In genomic region chr22:49962012-49962750, GRCh38 we compare ENCODE assay signal across 8 cellular contexts. TPM values are rescaled to one million over a fixed set of nuclear protein-coding genes. Genes with fewer than 3 reads are reported as not detected.
A peak's percentile ranks its signal among the peaks of the same experiment; 100 is the strongest.
DNase-seq lines count a peak whose midpoint lies in the region; FAIRE-seq and TF ChIP-seq lines count a peak whose summit lies in the region.

No MANE protein-coding gene starts in this region.

- H3K79me2 ChIP-seq in SK-N-SH (ENCODE audit: insufficient read depth) = peaks cover 31% of the 10 kb centered on the region

- peak; percentile 87 for DNase-seq in DMS153 (lab: John Stamatoyannopoulos, UW)
- DNase-seq in HuH-7.5 (ENCODE audit: low spot score) = peak; percentile 96
- peak; percentile 89 for DNase-seq in SK-N-SH
- peak; percentile 75 for DNase-seq in activated naive CD4-positive, alpha-beta T cell treated with anti-CD3 and anti-CD28 coated beads, Interleukin-2, amount 10 ng/mL, durations not matched to agents 7 days and 5 days
- DNase-seq in frontal cortex (ENCODE audit: low spot score in 2 of 2) = peak; percentile 85 to 87
- peak; percentile 76 for DNase-seq in neuronal stem cell (ENCODE audit: low spot score)
- DNase-seq in stomach = peak; percentile 88
- no peak for DNase-seq in D721Med (ENCODE audit: insufficient read length, low spot score)

- H3K14ac ChIP-seq in neuronal stem cell (ENCODE audit: low read length) = peak overlapping the region; percentile 100

- peak overlapping the region; percentile 96 for H2BK120ac ChIP-seq in neuronal stem cell (ENCODE audit: low read depth, low read length)

- peak overlapping the region; percentile 92 for H2BK15ac ChIP-seq in neuronal stem cell (ENCODE audit: low read length)

- H2AFZ ChIP-seq in SK-N-SH (ENCODE audit: low read depth) = no peak overlapping the region
- no peak overlapping the region for H2AFZ ChIP-seq in neuronal stem cell (ENCODE audit: low read length)

- H3F3A ChIP-seq in SK-N-SH (replicated peaks; ENCODE audit: insufficient read depth) = no peaks in the 10 kb centered on the region

- TF ChIP-seq CTCF in SK-N-SH (IDR thresholded peaks at IDR 0.05) (no peak), stomach (IDR thresholded peaks at IDR 0.05) (no peak), D721Med (IDR thresholded peaks at IDR 0.05; ENCODE audit: insufficient read depth, missing control alignments) (no peak)

- no peak overlapping the region for H4K91ac ChIP-seq in neuronal stem cell (ENCODE audit: low read depth, low read length, poor library complexity)

- H3K9me3 ChIP-seq in SK-N-SH = no peaks in the 10 kb centered on the region
- no peaks in the 10 kb centered on the region for H3K9me3 ChIP-seq in neuronal stem cell (replicated peaks in 1 of 2; ENCODE audit: control insufficient read depth in 2 of 2, insufficient read depth in 1 of 2, low read depth in 1 of 2, low read length in 2 of 2)
- no peaks in the 10 kb centered on the region for H3K9me3 ChIP-seq in stomach

- intact Hi-C loops in stomach (cut with DNase I; ENCODE audit: low total_unique reads) = no loop called here

- H3K4me3 Mint-ChIP-seq in activated naive CD4-positive, alpha-beta T cell treated with anti-CD3 and anti-CD28 coated beads, Interleukin-2, amount 10 ng/mL, durations not matched to agents 7 days and 5 days = peak overlapping the region; percentile 90

- peak overlapping the region; percentile 97 for H2BK12ac ChIP-seq in neuronal stem cell (ENCODE audit: low read length)

- peaks cover 16% of the 10 kb centered on the region for H3K36me3 Mint-ChIP-seq in activated naive CD4-positive, alpha-beta T cell treated with anti-CD3 and anti-CD28 coated beads, Interleukin-2, amount 10 ng/mL, durations not matched to agents 7 days and 5 days

- peak overlapping the region; percentile 99 for H2AK5ac ChIP-seq in neuronal stem cell (ENCODE audit: low read depth, low read length)

- POLR2A ChIA-PET in SK-N-SH (lab: Yijun Ruan, JAX) = no interaction called here

- H3K4me3 ChIP-seq in SK-N-SH (ENCODE audit: low read depth in 2 of 2, low read length in 1 of 2) (peak overlapping the region; percentile 67 to 76), neuronal stem cell (ENCODE audit: low read length in 2 of 2) (peak overlapping the region; percentile 84 to 89), stomach (peak overlapping the region; percentile 81 to 99 (median 88))

- H3K36me3 ChIP-seq in SK-N-SH (replicated peaks in 1 of 2; ENCODE audit: control insufficient read depth in 1 of 2, insufficient read depth in 2 of 2, low read length in 1 of 2) (peaks cover 5 to 16% of the 10 kb centered on the region in 2 experiments), neuronal stem cell (replicated peaks in 1 of 2; ENCODE audit: control insufficient read depth in 2 of 2, insufficient read depth in 2 of 2, low read length in 2 of 2) (peaks cover 21 to 29% of the 10 kb centered on the region in 2 donors), stomach (peaks cover 35 to 43% (median 39%) of the 10 kb centered on the region in 4 donors)

- H2BK5ac ChIP-seq in neuronal stem cell (ENCODE audit: low read length) = peak overlapping the region; percentile 97

- no peaks in the 10 kb centered on the region for H3K27me3 ChIP-seq in SK-N-SH (ENCODE audit: insufficient read depth)
- peaks cover 0 to 7% (median 2%) of the 10 kb centered on the region in 3 experiments for H3K27me3 ChIP-seq in neuronal stem cell (ENCODE audit: control insufficient read depth in 3 of 3, insufficient read depth in 3 of 3, low read depth in 1 of 3, low read length in 3 of 3)
- H3K27me3 ChIP-seq in stomach = no peaks in the 10 kb centered on the region

- H3K27me3 Mint-ChIP-seq in activated naive CD4-positive, alpha-beta T cell treated with anti-CD3 and anti-CD28 coated beads, Interleukin-2, amount 10 ng/mL, durations not matched to agents 7 days and 5 days = no peaks in the 10 kb centered on the region

- no peak for FAIRE-seq in frontal cortex (lab: Jason Lieb, UNC)
- FAIRE-seq in D721Med (lab: Jason Lieb, UNC) = no peak

- H3K4me2 ChIP-seq in SK-N-SH (peak overlapping the region; percentile 98), neuronal stem cell (ENCODE audit: insufficient read depth, low read length, poor library complexity, severe bottlenecking) (peak overlapping the region; percentile 91)

- peaks cover 26% of the 10 kb centered on the region for H3K79me1 ChIP-seq in neuronal stem cell (ENCODE audit: low read depth, low read length)

- no peaks in the 10 kb centered on the region for H3K9me2 ChIP-seq in SK-N-SH

- TF ChIP-seq POLR2A in stomach (IDR thresholded peaks at IDR 0.05) = peak in 2 of 4 donors; percentile 26 to 47

- peak in 1 of 2 experiments; percentile 11; a peak in 1 of 4 replicates for TF ChIP-seq EP300 in SK-N-SH (IDR thresholded peaks at IDR 0.05; ENCODE audit: borderline replicate concordance in 1 of 2, low read depth in 1 of 2, low read length in 1 of 2)
- no peak for TF ChIP-seq EP300 in stomach (IDR thresholded peaks at IDR 0.05)

- CTCF ChIA-PET in SK-N-SH (lab: Yijun Ruan, JAX) = interaction anchor here (1.1 to 1.9 kb wide), 3 partner anchors 17 to 68 kb away, joined by 4 to 11 read pairs (median 11); no protein-coding TSS in a partner anchor
- CTCF ChIA-PET in activated naive CD4-positive, alpha-beta T cell treated with anti-CD3 and anti-CD28 coated beads, Interleukin-2, amount 10 ng/mL, durations not matched to agents 7 days and 5 days (lab: Charles Lee) = interaction anchor here (0.9 kb wide), 1 partner anchor 9 kb away, joined by 3 read pairs; no protein-coding TSS in a partner anchor

- TF ChIP-seq RAD21 in SK-N-SH (IDR thresholded peaks at IDR 0.05; ENCODE audit: low read length) = no peak

- H3K9ac ChIP-seq in SK-N-SH (peak overlapping the region; percentile 74), neuronal stem cell (ENCODE audit: low read depth, low read length, poor library complexity) (peak overlapping the region; percentile 99)

- no peaks in the 10 kb centered on the region for H3K9me3 Mint-ChIP-seq in activated naive CD4-positive, alpha-beta T cell treated with anti-CD3 and anti-CD28 coated beads, Interleukin-2, amount 10 ng/mL, durations not matched to agents 7 days and 5 days

- peak overlapping the region; percentile 89 for H3K27ac Mint-ChIP-seq in activated naive CD4-positive, alpha-beta T cell treated with anti-CD3 and anti-CD28 coated beads, Interleukin-2, amount 10 ng/mL, durations not matched to agents 7 days and 5 days

- peaks cover 20 to 29% of the 10 kb centered on the region in 2 experiments; a peak in 2 of 4 replicates for H3K4me1 ChIP-seq in SK-N-SH (ENCODE audit: control insufficient read depth in 1 of 2, insufficient read depth in 2 of 2, low read depth in 1 of 2, low read length in 1 of 2)
- H3K4me1 ChIP-seq in neuronal stem cell (ENCODE audit: control insufficient read depth in 2 of 2, insufficient read depth in 1 of 2, low read depth in 1 of 2, low read length in 2 of 2) = peaks cover 26 to 31% of the 10 kb centered on the region in 2 donors
- H3K4me1 ChIP-seq in stomach = peaks cover 55 to 75% (median 74%) of the 10 kb centered on the region in 4 donors

- WGBS in SK-N-SH (ENCODE audit: low lambda C conversion rate) = 15% methylated on average over 15 of the region's 70 CpGs
- no CpG with 5 or more reads among the region's 70 CpGs for WGBS in neuronal stem cell (ENCODE audit: extremely low coverage in 2 of 2, insufficient read length in 2 of 2, insufficient replicate concordance in 1 of 2), 2 donors
- WGBS in stomach, 5 donors = 1 to 3% (median 3%) methylated on average over 19 to 68 of the region's 70 CpGs

- peaks cover 37% of the 10 kb centered on the region for H3K4me1 Mint-ChIP-seq in activated naive CD4-positive, alpha-beta T cell treated with anti-CD3 and anti-CD28 coated beads, Interleukin-2, amount 10 ng/mL, durations not matched to agents 7 days and 5 days

- no peak overlapping the region for H3K4ac ChIP-seq in neuronal stem cell (ENCODE audit: low read length)

- no peak overlapping the region for H4K8ac ChIP-seq in neuronal stem cell (ENCODE audit: low read depth, low read length)

- peak overlapping the region; percentile 55 to 74; a peak in 3 of 4 replicates for H3K27ac ChIP-seq in SK-N-SH (ENCODE audit: low read depth in 2 of 2, low read length in 1 of 2)
- peak overlapping the region; percentile 85 for H3K27ac ChIP-seq in neuronal stem cell (replicated peaks; ENCODE audit: low read length)
- peak overlapping the region; percentile 94 to 98 (median 98) for H3K27ac ChIP-seq in stomach

- H4K20me1 ChIP-seq in SK-N-SH (ENCODE audit: insufficient read depth) = peaks cover 7% of the 10 kb centered on the region

- peak overlapping the region; percentile 98 for H3K18ac ChIP-seq in neuronal stem cell (ENCODE audit: low read length)

- peak overlapping the region; percentile 93 for H3K23ac ChIP-seq in neuronal stem cell (ENCODE audit: low read depth, low read length, poor library complexity)

RNA-seq across cellular contexts. Expression of gene PIM3, which starts 1.6 kb away (rescaled TPM):
- polyA plus RNA-seq in SK-N-SH (2012; rRNA removed) (9.9 and 15.3 TPM in 2 replicates), stomach (10 to 100 TPM; 75.6 to 87.6 (median 81.6) TPM)
- polyA plus RNA-seq in SK-N-SH (2012; cell fraction: cytosol; rRNA removed) = 6.3 and 10.1 TPM in 2 replicates
- polyA plus RNA-seq in SK-N-SH (2012; cell fraction: nucleus; rRNA removed) = 22.4 and 23.7 TPM in 2 replicates
- total RNA-seq in frontal cortex (16.3 TPM), stomach (100 to 1,000 TPM in 3 of 5 donors, 10 to 100 TPM in 2; 51.9 to 802 (median 298) TPM)
- 38.0 TPM for polyA plus RNA-seq in neuronal stem cell (2013, experiment 1 of 2)
- polyA plus RNA-seq in neuronal stem cell (2013, experiment 2 of 2) = 37.0 TPM

RNA-seq across cellular contexts. Expression of gene CRELD2, which starts 43.7 kb away (rescaled TPM):
- polyA plus RNA-seq in SK-N-SH (2012; rRNA removed) (92.5 and 113 TPM in 2 replicates), stomach (10 to 100 TPM; 19.4 to 30.4 (median 29.0) TPM)
- polyA plus RNA-seq in SK-N-SH (2012; cell fraction: cytosol; rRNA removed) = 66.3 and 80.8 TPM in 2 replicates
- polyA plus RNA-seq in SK-N-SH (2012; cell fraction: nucleus; rRNA removed) = 104 and 142 TPM in 2 replicates
- total RNA-seq in frontal cortex (17.5 TPM), stomach (10 to 100 TPM; 35.4 to 83.0 (median 81.1) TPM)
- polyA plus RNA-seq in neuronal stem cell (2013, experiment 1 of 2) = 12.6 TPM
- 12.2 TPM for polyA plus RNA-seq in neuronal stem cell (2013, experiment 2 of 2)

RNA-seq across cellular contexts. Expression of gene ALG12, which starts 43.9 kb away (rescaled TPM):
- 7.5 and 9.9 TPM in 2 replicates for polyA plus RNA-seq in SK-N-SH (2012; rRNA removed)
- 6.0 and 8.3 TPM in 2 replicates for polyA plus RNA-seq in SK-N-SH (2012; cell fraction: cytosol; rRNA removed)
- polyA plus RNA-seq in SK-N-SH (2012; cell fraction: nucleus; rRNA removed) = 23.2 and 25.7 TPM in 2 replicates
- 8.6 TPM for total RNA-seq in frontal cortex
- polyA plus RNA-seq in neuronal stem cell (2013, experiment 1 of 2) = 9.3 TPM
- 9.1 TPM for polyA plus RNA-seq in neuronal stem cell (2013, experiment 2 of 2)
- 10 to 100 TPM in 2 of 5 donors, 1 to 10 TPM in 3; 2.3 to 30.7 (median 9.4) TPM for total RNA-seq in stomach
- 1 to 10 TPM; 3.8 to 9.2 (median 8.8) TPM for polyA plus RNA-seq in stomach

RNA-seq across cellular contexts. Expression of gene IL17REL, which starts 50.4 kb away (rescaled TPM):
- polyA plus RNA-seq in SK-N-SH (2012; rRNA removed) (not detected in 2 replicates), stomach (under 1 TPM in 1 of 3 donors, not detected in 2; 0.03 TPM)
- not detected in 2 replicates for polyA plus RNA-seq in SK-N-SH (2012; cell fraction: cytosol; rRNA removed)
- 0.01 TPM in 1 of 2 replicates, not detected in the other for polyA plus RNA-seq in SK-N-SH (2012; cell fraction: nucleus; rRNA removed)
- total RNA-seq in frontal cortex (under 0.01 TPM), stomach (1 to 10 TPM in 1 of 5 donors, under 1 TPM in 2, not detected in 2; 0.87 to 1.2 (median 0.92) TPM)
- 0.07 TPM for polyA plus RNA-seq in neuronal stem cell (2013, experiment 1 of 2)
- 0.07 TPM for polyA plus RNA-seq in neuronal stem cell (2013, experiment 2 of 2)
